In the genomic region with DNA sequence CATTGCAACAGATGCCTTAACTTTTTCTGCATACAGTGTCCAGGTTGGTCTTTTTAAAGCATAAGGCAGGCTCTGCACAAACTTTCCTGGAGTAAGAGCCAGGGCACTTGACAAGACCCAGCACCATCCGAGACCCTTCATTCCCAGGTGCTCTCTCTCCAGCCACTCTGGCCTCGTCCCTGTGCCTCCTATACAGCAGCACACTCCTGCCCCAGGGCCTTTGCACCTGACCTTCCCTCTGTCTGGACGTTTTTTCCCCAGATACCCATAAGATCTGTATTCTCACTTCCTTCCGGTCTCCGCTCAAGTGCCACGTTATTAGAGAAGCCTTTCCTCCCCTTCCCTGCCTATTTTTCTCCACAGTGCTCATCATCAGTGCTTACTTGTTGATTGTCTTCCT, we compare ENCODE assay signal across 2 cellular contexts.
TF ChIP-seq lines count a peak whose summit lies in the region.

No MANE protein-coding gene starts in this region.

TF ChIP-seq in HEK293, 187 proteins besides CTCF, POLR2A, EP300 and RAD21:
- no peak for TF ChIP-seq ZNF24 (tag by site-specific recombination; IDR thresholded peaks at IDR 0.05)
- peak; percentile 85 for TF ChIP-seq ZNF623 (tag by site-specific recombination; IDR thresholded peaks at IDR 0.05)
- TF ChIP-seq ZNF585B (tag by site-specific recombination; IDR thresholded peaks at IDR 0.05) = no peak
- TF ChIP-seq, protein P1, sequence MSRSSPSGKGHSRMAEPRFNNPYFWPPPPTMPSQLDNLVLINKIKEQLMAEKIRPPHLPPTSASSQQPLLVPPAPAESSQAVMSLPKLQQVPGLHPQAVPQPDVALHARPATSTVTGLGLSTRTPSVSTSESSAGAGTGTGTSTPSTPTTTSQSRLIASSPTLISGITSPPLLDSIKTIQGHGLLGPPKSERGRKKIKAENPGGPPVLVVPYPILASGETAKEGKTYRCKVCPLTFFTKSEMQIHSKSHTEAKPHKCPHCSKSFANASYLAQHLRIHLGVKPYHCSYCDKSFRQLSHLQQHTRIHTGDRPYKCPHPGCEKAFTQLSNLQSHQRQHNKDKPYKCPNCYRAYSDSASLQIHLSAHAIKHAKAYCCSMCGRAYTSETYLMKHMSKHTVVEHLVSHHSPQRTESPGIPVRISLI (tag by site-specific recombination; IDR thresholded peaks at IDR 0.05) = no peak
- no peak for TF ChIP-seq ZNF426 (tag by site-specific recombination; IDR thresholded peaks at IDR 0.05)

TF ChIP-seq in K562, 482 proteins besides CTCF, POLR2A, EP300 and RAD21:
- TF ChIP-seq RBM25 (IDR thresholded peaks at IDR 0.05; ENCODE audit: low read depth, low read length, severe bottlenecking) = peak; percentile 45
- TF ChIP-seq, protein P2, sequence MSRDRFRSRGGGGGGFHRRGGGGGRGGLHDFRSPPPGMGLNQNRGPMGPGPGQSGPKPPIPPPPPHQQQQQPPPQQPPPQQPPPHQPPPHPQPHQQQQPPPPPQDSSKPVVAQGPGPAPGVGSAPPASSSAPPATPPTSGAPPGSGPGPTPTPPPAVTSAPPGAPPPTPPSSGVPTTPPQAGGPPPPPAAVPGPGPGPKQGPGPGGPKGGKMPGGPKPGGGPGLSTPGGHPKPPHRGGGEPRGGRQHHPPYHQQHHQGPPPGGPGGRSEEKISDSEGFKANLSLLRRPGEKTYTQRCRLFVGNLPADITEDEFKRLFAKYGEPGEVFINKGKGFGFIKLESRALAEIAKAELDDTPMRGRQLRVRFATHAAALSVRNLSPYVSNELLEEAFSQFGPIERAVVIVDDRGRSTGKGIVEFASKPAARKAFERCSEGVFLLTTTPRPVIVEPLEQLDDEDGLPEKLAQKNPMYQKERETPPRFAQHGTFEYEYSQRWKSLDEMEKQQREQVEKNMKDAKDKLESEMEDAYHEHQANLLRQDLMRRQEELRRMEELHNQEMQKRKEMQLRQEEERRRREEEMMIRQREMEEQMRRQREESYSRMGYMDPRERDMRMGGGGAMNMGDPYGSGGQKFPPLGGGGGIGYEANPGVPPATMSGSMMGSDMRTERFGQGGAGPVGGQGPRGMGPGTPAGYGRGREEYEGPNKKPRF (IDR thresholded peaks at IDR 0.05; ENCODE audit: low read depth, low read length) = no peak
